ENCODE assay signal across 10 cellular contexts in the genomic region with DNA sequence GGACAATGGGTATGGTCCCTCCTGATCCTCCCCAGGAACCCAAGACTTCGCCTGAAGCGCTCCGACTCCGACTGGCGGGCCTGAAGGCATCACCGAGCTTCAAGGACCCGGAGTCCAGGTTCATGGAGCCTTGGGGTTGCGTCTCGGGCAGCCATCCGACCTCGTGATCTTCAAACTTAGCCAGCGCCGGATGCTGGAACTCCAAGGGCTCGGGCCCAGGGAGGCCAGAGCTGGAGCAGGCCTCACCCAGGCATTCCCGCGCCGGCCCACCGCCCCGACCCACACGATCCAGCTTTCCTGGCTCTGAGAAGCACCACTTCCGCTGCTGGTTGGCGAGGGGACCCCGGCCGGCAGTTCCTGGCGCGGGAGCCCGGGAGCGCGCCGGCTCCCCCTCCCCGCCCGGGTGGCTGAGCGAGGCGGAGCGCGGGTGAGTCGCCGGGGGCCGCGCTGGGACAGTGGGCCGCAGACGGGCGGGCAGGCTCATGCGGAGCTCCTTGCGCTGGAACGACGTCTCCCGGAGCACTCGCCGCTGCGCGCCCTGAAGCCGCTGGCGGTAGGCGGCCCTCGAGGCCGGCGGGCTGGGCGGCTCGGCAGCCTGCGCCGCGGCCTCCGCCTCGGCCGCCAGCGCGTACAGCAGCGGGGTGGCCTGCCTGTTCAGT. TPM values are rescaled to one million over a fixed set of nuclear protein-coding genes. Genes with fewer than 3 reads are reported as not detected.
DNase-seq lines count a peak whose midpoint lies in the region; ATAC-seq and TF ChIP-seq lines count a peak whose summit lies in the region.
"Had no signal": no experiment of that assay in that cellular context is flagged by ENCODE, and none has a peak within 500 bp of the region (broad histone marks: within the 10 kb centered on the region; RNA-seq: fewer than 3 reads in every experiment).

No MANE protein-coding gene starts in this region.

- H3K27me3 Mint-ChIP-seq in activated naive CD8-positive, alpha-beta T cell treated with anti-CD3 and anti-CD28 coated beads, Interleukin-2, amount 10 ng/mL, durations not matched to agents 7 days and 5 days, result peaks cover 40% of the 10 kb centered on the region

- peaks cover 2% of the 10 kb centered on the region for H3K36me3 Mint-ChIP-seq in activated naive CD8-positive, alpha-beta T cell treated with anti-CD3 and anti-CD28 coated beads, Interleukin-2, amount 10 ng/mL, durations not matched to agents 7 days and 5 days

- no peak for TF ChIP-seq CTCF in left ventricle myocardium inferior (IDR thresholded peaks at IDR 0.05; ENCODE audit: borderline replicate concordance)
- TF ChIP-seq CTCF in thoracic aorta (IDR thresholded peaks at IDR 0.05), result no peak

- H3K4me1 ChIP-seq in left ventricle myocardium inferior (peaks cover 36% of the 10 kb centered on the region), thoracic aorta (ENCODE audit: control insufficient read depth in 1 of 2, low read depth in 2 of 2) (peaks cover 0 to 19% of the 10 kb centered on the region in 2 donors)

- peaks cover 18% of the 10 kb centered on the region for H3K4me1 Mint-ChIP-seq in activated naive CD8-positive, alpha-beta T cell treated with anti-CD3 and anti-CD28 coated beads, Interleukin-2, amount 10 ng/mL, durations not matched to agents 7 days and 5 days

- H3K27ac ChIP-seq in left ventricle myocardium inferior (replicated peaks), result no peak overlapping the region
- H3K27ac ChIP-seq in thoracic aorta, result no peak overlapping the region
- H3K27ac ChIP-seq: neutrophil had no signal

- ATAC-seq in Right ventricle myocardium inferior, result no peak
- no peak for ATAC-seq in activated naive CD8-positive, alpha-beta T cell treated with anti-CD3 and anti-CD28 coated beads, Interleukin-2, amount 10 ng/mL, durations not matched to agents 7 days and 5 days (ENCODE audit: low read depth)
- no peak for ATAC-seq in thoracic aorta (ENCODE audit: insufficient number of reproducible peaks, low FRiP score, low read depth)
- ATAC-seq in GM18520 (IDR thresholded peaks at IDR 0.05; ENCODE audit: unreplicated experiment), result no peak

- H3K27ac Mint-ChIP-seq in activated naive CD8-positive, alpha-beta T cell treated with anti-CD3 and anti-CD28 coated beads, Interleukin-2, amount 10 ng/mL, durations not matched to agents 7 days and 5 days, result no peak overlapping the region

- H3K9me3 Mint-ChIP-seq in activated naive CD8-positive, alpha-beta T cell treated with anti-CD3 and anti-CD28 coated beads, Interleukin-2, amount 10 ng/mL, durations not matched to agents 7 days and 5 days, result no peaks in the 10 kb centered on the region

- H3K9me3 ChIP-seq in left ventricle myocardium inferior (replicated peaks), result no peaks in the 10 kb centered on the region
- no peaks in the 10 kb centered on the region for H3K9me3 ChIP-seq in thoracic aorta
- H3K9me3 ChIP-seq: neutrophil had no signal

- H3K4me3 ChIP-seq in left ventricle myocardium inferior, result peak overlapping the region; percentile 56
- peak overlapping the region; percentile 61 for H3K4me3 ChIP-seq in thoracic aorta

- intact Hi-C loops in left ventricle myocardium inferior (cut with micrococcal nuclease) (no loop called here), Right ventricle myocardium inferior (cut with DNase I) (no loop called here)

- POLR2A ChIA-PET in activated naive CD8-positive, alpha-beta T cell treated with anti-CD3 and anti-CD28 coated beads, Interleukin-2, amount 10 ng/mL, durations not matched to agents 7 days and 5 days (lab: Charles Lee), result interaction anchor here (0.5 to 1.4 kb wide), 9 partner anchors 34 to 1180 kb away, joined by 3 to 4 read pairs (median 3); partner anchors contain the start of genes CCNI2, GDF9, HSPA4 and SEPTIN8

- H3K36me3 ChIP-seq in left ventricle myocardium inferior, result peaks cover 4% of the 10 kb centered on the region
- H3K36me3 ChIP-seq in thoracic aorta, result no peaks in the 10 kb centered on the region
- H3K36me3 ChIP-seq: neutrophil had no signal

- peak overlapping the region; percentile 75 for H3K4me3 Mint-ChIP-seq in activated naive CD8-positive, alpha-beta T cell treated with anti-CD3 and anti-CD28 coated beads, Interleukin-2, amount 10 ng/mL, durations not matched to agents 7 days and 5 days

- no peaks in the 10 kb centered on the region for H3K27me3 ChIP-seq in left ventricle myocardium inferior (ENCODE audit: low read depth)
- H3K27me3 ChIP-seq in thoracic aorta (replicated peaks; ENCODE audit: insufficient read depth), result no peaks in the 10 kb centered on the region

- no peak for DNase-seq in left ventricle myocardium inferior
- no peak for DNase-seq in Right ventricle myocardium inferior (ENCODE audit: missing footprints)
- peak; percentile 67 for DNase-seq in activated naive CD8-positive, alpha-beta T cell treated with anti-CD3 and anti-CD28 coated beads, Interleukin-2, amount 10 ng/mL, durations not matched to agents 7 days and 5 days
- peak; percentile 44 for DNase-seq in iPS-NIHi7 (ENCODE audit: extremely low spot score)
- no peak for DNase-seq in thoracic aorta (ENCODE audit: low spot score)
- DNase-seq in KG1 (lab: John Stamatoyannopoulos, UW), result no peak
- DNase-seq in SHP77 (lab: John Stamatoyannopoulos, UW), result no peak
- DNase-seq: NCI-H1092 treated with DMSO at 0.1 percent for 48 hours had no signal

RNA-seq across cellular contexts. Expression of gene SHROOM1, which starts 5.2 kb away (rescaled TPM):
- total RNA-seq in left ventricle myocardium inferior, result 4.9 TPM
- 5.0 TPM for total RNA-seq in Right ventricle myocardium inferior
- total RNA-seq in activated naive CD8-positive, alpha-beta T cell treated with anti-CD3 and anti-CD28 coated beads, Interleukin-2, amount 10 ng/mL, durations not matched to agents 7 days and 5 days, result 1 to 10 TPM; 4.0 to 6.3 TPM
- 10 to 100 TPM; 13.1 to 15.4 TPM for total RNA-seq in thoracic aorta

RNA-seq across cellular contexts. Expression of gene SOWAHA, which starts 12.2 kb away (rescaled TPM):
- total RNA-seq in left ventricle myocardium inferior (not detected), Right ventricle myocardium inferior (0.27 TPM), thoracic aorta (under 1 TPM; 0.63 to 0.68 TPM)
- total RNA-seq in activated naive CD8-positive, alpha-beta T cell treated with anti-CD3 and anti-CD28 coated beads, Interleukin-2, amount 10 ng/mL, durations not matched to agents 7 days and 5 days, result not detected

RNA-seq across cellular contexts. Expression of gene GDF9, which starts 41.0 kb away (rescaled TPM):
- 0.52 TPM for total RNA-seq in left ventricle myocardium inferior
- 0.24 TPM for total RNA-seq in Right ventricle myocardium inferior
- total RNA-seq in activated naive CD8-positive, alpha-beta T cell treated with anti-CD3 and anti-CD28 coated beads, Interleukin-2, amount 10 ng/mL, durations not matched to agents 7 days and 5 days, result under 1 TPM; 0.77 to 0.80 TPM
- total RNA-seq in thoracic aorta, result not detected

RNA-seq across cellular contexts. Expression of gene UQCRQ, which starts 41.1 kb away (rescaled TPM):
- total RNA-seq in left ventricle myocardium inferior, result 1,839 TPM
- total RNA-seq in Right ventricle myocardium inferior, result 1,774 TPM
- 100 to 1,000 TPM; 278 to 286 TPM for total RNA-seq in activated naive CD8-positive, alpha-beta T cell treated with anti-CD3 and anti-CD28 coated beads, Interleukin-2, amount 10 ng/mL, durations not matched to agents 7 days and 5 days
- 10 to 100 TPM; 49.5 to 59.3 TPM for total RNA-seq in thoracic aorta

RNA-seq across cellular contexts. Expression of gene LEAP2, which starts 48.2 kb away (rescaled TPM):
- total RNA-seq in left ventricle myocardium inferior (1.9 TPM), Right ventricle myocardium inferior (1.1 TPM), thoracic aorta (under 1 TPM in 1 of 2 donors, not detected in 1; 0.49 TPM)
- 1 to 10 TPM; 4.4 to 4.5 TPM for total RNA-seq in activated naive CD8-positive, alpha-beta T cell treated with anti-CD3 and anti-CD28 coated beads, Interleukin-2, amount 10 ng/mL, durations not matched to agents 7 days and 5 days

Comparison
In these comparisons a context has a peak if more than half of its experiments do, and no peak if none do; other contexts are left out.
1. DNase-seq: peak in activated naive CD8-positive, alpha-beta T cell treated with anti-CD3 and anti-CD28 coated beads, Interleukin-2, amount 10 ng/mL, durations not matched to agents 7 days and 5 days (single experiment) and iPS-NIHi7 (single experiment); none in left ventricle myocardium inferior (single experiment), Right ventricle myocardium inferior (single experiment), thoracic aorta (single experiment), KG1 (single experiment) and SHP77 (0 of 2).